ENCODE assay signal across 15 cellular contexts in the genomic region with DNA sequence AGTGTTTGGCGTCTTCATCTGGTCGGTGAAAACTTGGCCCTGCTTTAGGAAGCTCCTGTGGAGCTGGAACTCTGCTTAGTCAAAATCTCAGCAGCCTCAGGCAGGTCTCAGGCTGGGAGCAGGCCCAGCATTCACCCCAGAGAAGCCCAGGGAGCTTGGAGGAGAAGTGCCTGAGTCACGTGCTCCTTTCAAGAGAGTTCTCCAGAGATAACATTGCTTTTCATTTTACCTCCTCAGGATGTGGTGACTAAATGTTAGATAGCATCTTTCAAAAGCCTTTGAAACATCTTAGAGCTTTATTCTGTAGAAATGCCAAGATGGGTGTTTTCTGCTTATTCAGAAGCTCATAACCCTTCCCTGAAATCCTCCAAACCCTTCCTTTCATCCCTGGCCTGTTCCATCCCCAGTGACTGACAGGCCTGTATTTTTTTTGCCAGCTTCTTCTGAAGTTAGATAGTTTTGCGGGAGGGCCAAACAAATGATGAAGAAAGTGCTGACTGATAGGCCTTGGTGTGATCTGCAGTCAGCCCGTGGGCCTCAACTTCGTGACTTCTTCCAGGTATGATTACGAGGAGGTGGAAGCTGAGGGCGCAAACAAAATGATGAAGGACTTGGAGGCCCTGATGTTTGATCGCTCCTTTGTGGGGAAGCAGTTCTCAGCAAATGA. TPM values are rescaled to one million over a fixed set of nuclear protein-coding genes. Genes with fewer than 3 reads are reported as not detected.
DNase-seq lines count a peak whose midpoint lies in the region; ATAC-seq and TF ChIP-seq lines count a peak whose summit lies in the region.
"Had no signal": no experiment of that assay in that cellular context is flagged by ENCODE, and none has a peak within 500 bp of the region (broad histone marks: within the 10 kb centered on the region; RNA-seq: fewer than 3 reads in every experiment).

No MANE protein-coding gene starts in this region.

- no peaks in the 10 kb centered on the region for H3K27me3 Mint-ChIP-seq in CD8-positive, alpha-beta T cell (ENCODE audit: low read depth)
- no peaks in the 10 kb centered on the region for H3K27me3 Mint-ChIP-seq in T-cell
- H3K27me3 Mint-ChIP-seq in activated naive CD8-positive, alpha-beta T cell treated with anti-CD3 and anti-CD28 coated beads, Interleukin-2, amount 10 ng/mL, durations not matched to agents 7 days and 5 days = no peaks in the 10 kb centered on the region
- H3K27me3 Mint-ChIP-seq in mesothelial cell of epicardium (ENCODE audit: low read depth) = no peaks in the 10 kb centered on the region
- H3K27me3 Mint-ChIP-seq in type B pancreatic cell = no peaks in the 10 kb centered on the region
- H3K27me3 Mint-ChIP-seq: memory B cell had no signal

- DNase-seq in CD8-positive, alpha-beta T cell = peak in 3 of 7 experiments; percentile 7 to 24 (median 8)
- DNase-seq in T-cell = peak in 24 of 34 experiments; percentile 5 to 50 (median 16)
- DNase-seq in activated naive CD8-positive, alpha-beta T cell treated with anti-CD3 and anti-CD28 coated beads, Interleukin-2, amount 10 ng/mL, durations not matched to agents 7 days and 5 days = peak; percentile 34
- DNase-seq in mesothelial cell of epicardium (ENCODE audit: low spot score in 2 of 2, unreplicated experiment in 2 of 2) = no peak
- no peak for DNase-seq in NCI-H2029 (lab: John Stamatoyannopoulos, UW)
- no peak for DNase-seq in type B pancreatic cell (ENCODE audit: extremely low spot score, unreplicated experiment)
- DNase-seq in GM13977 (ENCODE audit: low spot score) = no peak
- DNase-seq: activated CD8-positive, alpha-beta memory T cell treated with anti-CD3 and anti-CD28 coated beads, Interleukin-2, amount 50 U/mL, for 4 hours; erythroblast; NCI-H1417 treated with DMSO at 0.1 percent for 48 hours; Peyer's patch; spleen; testis had no signal

- in situ Hi-C loops in GM13977 (cut with MboI; ENCODE audit: low pct_unique_long_range_greater_than_20kb, low sequenced_read_pairs, unreplicated experiment) = no loop called here

- peak overlapping the region; percentile 91 for H3K27ac Mint-ChIP-seq in CD8-positive, alpha-beta T cell
- H3K27ac Mint-ChIP-seq in T-cell = peak overlapping the region; percentile 99
- H3K27ac Mint-ChIP-seq in activated naive CD8-positive, alpha-beta T cell treated with anti-CD3 and anti-CD28 coated beads, Interleukin-2, amount 10 ng/mL, durations not matched to agents 7 days and 5 days = peak overlapping the region; percentile 94
- H3K27ac Mint-ChIP-seq in mesothelial cell of epicardium = peak overlapping the region; percentile 6
- H3K27ac Mint-ChIP-seq in type B pancreatic cell = no peak overlapping the region
- H3K27ac Mint-ChIP-seq: memory B cell had no signal

- H3K4me1 Mint-ChIP-seq in CD8-positive, alpha-beta T cell (ENCODE audit: low read depth) = peaks cover 28% of the 10 kb centered on the region
- H3K4me1 Mint-ChIP-seq in T-cell (peaks cover 34 to 46% (median 35%) of the 10 kb centered on the region in 3 donors), mesothelial cell of epicardium (peaks cover 20% of the 10 kb centered on the region), type B pancreatic cell (ENCODE audit: unreplicated experiment) (peaks cover 20% of the 10 kb centered on the region)
- peaks cover 28% of the 10 kb centered on the region for H3K4me1 Mint-ChIP-seq in activated naive CD8-positive, alpha-beta T cell treated with anti-CD3 and anti-CD28 coated beads, Interleukin-2, amount 10 ng/mL, durations not matched to agents 7 days and 5 days
- H3K4me1 Mint-ChIP-seq: memory B cell had no signal

- CTCF ChIA-PET in CD8-positive, alpha-beta T cell (lab: Charles Lee) = interaction anchor here (0.6 to 0.9 kb wide), 2 partner anchors 35 to 1769 kb away, joined by 3 to 5 read pairs; no protein-coding TSS in a partner anchor
- CTCF ChIA-PET in T-cell (lab: Charles Lee) = interaction anchor here (0.6 to 1.5 kb wide), 4 partner anchors 41 to 1769 kb away, joined by 3 to 6 read pairs (median 4); no protein-coding TSS in a partner anchor

- no peaks in the 10 kb centered on the region for H3K9me3 Mint-ChIP-seq in CD8-positive, alpha-beta T cell
- H3K9me3 Mint-ChIP-seq in T-cell (no peaks in the 10 kb centered on the region), mesothelial cell of epicardium (no peaks in the 10 kb centered on the region), type B pancreatic cell (no peaks in the 10 kb centered on the region)
- H3K9me3 Mint-ChIP-seq in activated naive CD8-positive, alpha-beta T cell treated with anti-CD3 and anti-CD28 coated beads, Interleukin-2, amount 10 ng/mL, durations not matched to agents 7 days and 5 days = no peaks in the 10 kb centered on the region
- H3K9me3 Mint-ChIP-seq: memory B cell had no signal

- no peaks in the 10 kb centered on the region for H3K9me3 ChIP-seq in CD8-positive, alpha-beta T cell (ENCODE audit: low read length)
- H3K9me3 ChIP-seq: Peyer's patch, spleen, testis had no signal

- H3K36me3 Mint-ChIP-seq in CD8-positive, alpha-beta T cell = peaks cover 66% of the 10 kb centered on the region
- H3K36me3 Mint-ChIP-seq in T-cell = peaks cover 36% of the 10 kb centered on the region
- peaks cover 50% of the 10 kb centered on the region for H3K36me3 Mint-ChIP-seq in activated naive CD8-positive, alpha-beta T cell treated with anti-CD3 and anti-CD28 coated beads, Interleukin-2, amount 10 ng/mL, durations not matched to agents 7 days and 5 days
- H3K36me3 Mint-ChIP-seq in mesothelial cell of epicardium = peaks cover 29% of the 10 kb centered on the region
- H3K36me3 Mint-ChIP-seq in type B pancreatic cell = peaks cover 14% of the 10 kb centered on the region

- no peaks in the 10 kb centered on the region for H3K27me3 ChIP-seq in CD8-positive, alpha-beta T cell (ENCODE audit: insufficient read depth, low read length)
- H3K27me3 ChIP-seq: Peyer's patch, spleen, testis had no signal

- H3K27ac ChIP-seq in CD8-positive, alpha-beta T cell (ENCODE audit: low read depth, low read length) = no peak overlapping the region
- H3K27ac ChIP-seq: Peyer's patch, testis had no signal

- no peak overlapping the region for H3K4me3 Mint-ChIP-seq in CD8-positive, alpha-beta T cell
- peak overlapping the region; percentile 55 to 67 (median 57) for H3K4me3 Mint-ChIP-seq in T-cell
- H3K4me3 Mint-ChIP-seq in activated naive CD8-positive, alpha-beta T cell treated with anti-CD3 and anti-CD28 coated beads, Interleukin-2, amount 10 ng/mL, durations not matched to agents 7 days and 5 days = peak overlapping the region; percentile 63
- no peak overlapping the region for H3K4me3 Mint-ChIP-seq in mesothelial cell of epicardium
- H3K4me3 Mint-ChIP-seq in type B pancreatic cell = no peak overlapping the region
- H3K4me3 Mint-ChIP-seq: memory B cell had no signal

- intact Hi-C loops in CD8-positive, alpha-beta T cell (cut with DNase I, micrococcal nuclease) = no loop called here

- H3K4me3 ChIP-seq in CD8-positive, alpha-beta T cell (ENCODE audit: low read depth, low read length) = no peak overlapping the region
- H3K4me3 ChIP-seq: Peyer's patch, spleen, testis had no signal

- POLR2A ChIA-PET in CD8-positive, alpha-beta T cell (lab: Charles Lee) = interaction anchor here (0.6 to 1.0 kb wide), 4 partner anchors 9 to 534 kb away, joined by 3 to 6 read pairs (median 4); no protein-coding TSS in a partner anchor
- POLR2A ChIA-PET in T-cell (lab: Charles Lee) = interaction anchor here (0.6 to 0.8 kb wide), 2 partner anchors 10 to 1769 kb away, joined by 3 to 4 read pairs; a partner anchor contains a TSS
- POLR2A ChIA-PET in activated naive CD8-positive, alpha-beta T cell treated with anti-CD3 and anti-CD28 coated beads, Interleukin-2, amount 10 ng/mL, durations not matched to agents 7 days and 5 days (lab: Charles Lee) = interaction anchor here (1.1 to 1.2 kb wide), 2 partner anchors 57 to 58 kb away, joined by 4 to 6 read pairs; a partner anchor contains a TSS

- H3K4me1 ChIP-seq in CD8-positive, alpha-beta T cell (ENCODE audit: insufficient read depth, low read length) = peaks cover 21% of the 10 kb centered on the region
- H3K4me1 ChIP-seq: Peyer's patch, spleen, testis had no signal

- TF ChIP-seq CTCF in CD8-positive, alpha-beta T cell (IDR thresholded peaks at IDR 0.05) = no peak
- no peak for TF ChIP-seq CTCF in mesothelial cell of epicardium (IDR thresholded peaks at IDR 0.05; ENCODE audit: unreplicated experiment)
- TF ChIP-seq CTCF in type B pancreatic cell (conservative IDR thresholded peaks at IDR 0.05) = no peak
- TF ChIP-seq CTCF in GM13977 (IDR thresholded peaks at IDR 0.05; ENCODE audit: extremely low read depth, insufficient read depth, missing control alignments) = no peak

- H3K36me3 ChIP-seq in CD8-positive, alpha-beta T cell (ENCODE audit: insufficient read depth, low read length) = no peaks in the 10 kb centered on the region

- peak; percentile 81 for ATAC-seq in CD8-positive, alpha-beta T cell
- ATAC-seq in T-cell (replicated peaks in 1 of 4) (peak; percentile 91 to 98 (median 95)), GM21576 (IDR thresholded peaks at IDR 0.05; ENCODE audit: unreplicated experiment) (no peak)
- peak; percentile 89 for ATAC-seq in activated naive CD8-positive, alpha-beta T cell treated with anti-CD3 and anti-CD28 coated beads, Interleukin-2, amount 10 ng/mL, durations not matched to agents 7 days and 5 days (ENCODE audit: low read depth)

RNA-seq across cellular contexts. Expression of a gene that starts 58.0 kb away (rescaled TPM):
- total RNA-seq in CD8-positive, alpha-beta T cell = 1 to 10 TPM; 4.3 to 5.0 TPM
- total RNA-seq in T-cell (10 to 100 TPM; 12.2 to 17.3 (median 15.5) TPM), mesothelial cell of epicardium (43.8 to 46.8 TPM (median 46.0 TPM) in 3 replicates), type B pancreatic cell (ENCODE audit: low replicate concordance) (32.4 and 32.9 TPM in 2 replicates)
- total RNA-seq in activated naive CD8-positive, alpha-beta T cell treated with anti-CD3 and anti-CD28 coated beads, Interleukin-2, amount 10 ng/mL, durations not matched to agents 7 days and 5 days = 10 to 100 TPM; 47.3 to 51.0 TPM

Comparison
In these comparisons a context has a peak if more than half of its experiments do, and no peak if none do; other contexts are left out.
1. DNase-seq: peak in T-cell (24 of 34) and activated naive CD8-positive, alpha-beta T cell treated with anti-CD3 and anti-CD28 coated beads, Interleukin-2, amount 10 ng/mL, durations not matched to agents 7 days and 5 days (single experiment); none in mesothelial cell of epicardium (0 of 2), NCI-H2029 (single experiment), type B pancreatic cell (single experiment) and GM13977 (single experiment).
2. H3K4me3 Mint-ChIP-seq: peak in T-cell (3 of 3) and activated naive CD8-positive, alpha-beta T cell treated with anti-CD3 and anti-CD28 coated beads, Interleukin-2, amount 10 ng/mL, durations not matched to agents 7 days and 5 days (single experiment); none in CD8-positive, alpha-beta T cell (single experiment), mesothelial cell of epicardium (single experiment) and type B pancreatic cell (single experiment).